ENCODE assay signal across 24 cellular contexts in genomic region chr16:82634955-82635610, GRCh38. TPM values are rescaled to one million over a fixed set of nuclear protein-coding genes. Genes with fewer than 3 reads are reported as not detected.
DNase-seq lines count a peak whose midpoint lies in the region; ATAC-seq and TF ChIP-seq lines count a peak whose summit lies in the region.
"Had no signal": no experiment of that assay in that cellular context is flagged by ENCODE, and none has a peak within 500 bp of the region (broad histone marks: within the 10 kb centered on the region; RNA-seq: fewer than 3 reads in every experiment).

No MANE protein-coding gene starts in this region.

- H3K4me3 Mint-ChIP-seq in stimulated activated effector memory CD8-positive, alpha-beta T cell treated with anti-CD3 and anti-CD28 coated beads, Interleukin-12 subunit alpha, Interleukin-12 subunit beta, amount 100 ng/mL, for 72 hours, result no peak overlapping the region
- H3K4me3 Mint-ChIP-seq: endodermal cell; H9; neural progenitor cell; stimulated activated naive CD8-positive, alpha-beta T cell treated with anti-CD3 and anti-CD28 coated beads, Interleukin-15, Interleukin-2, amounts not matched to agents 100 ng/mL and 50 ng/mL, for 24 hours had no signal

- H3K36me3 Mint-ChIP-seq in stimulated activated effector memory CD8-positive, alpha-beta T cell treated with anti-CD3 and anti-CD28 coated beads, Interleukin-12 subunit alpha, Interleukin-12 subunit beta, amount 100 ng/mL, for 72 hours, result no peaks in the 10 kb centered on the region
- H3K36me3 Mint-ChIP-seq: neural progenitor cell had no signal

- no peaks in the 10 kb centered on the region for H3K36me3 ChIP-seq in SK-N-SH (replicated peaks in 1 of 2; ENCODE audit: control insufficient read depth in 1 of 2, insufficient read depth in 2 of 2, low read length in 1 of 2)
- H3K36me3 ChIP-seq in SJSA1, result peaks cover 20% of the 10 kb centered on the region
- H3K36me3 ChIP-seq: BE2C, neural progenitor cell, WERI-Rb-1 had no signal

- CTCF ChIA-PET in SK-N-SH (lab: Yijun Ruan, JAX), result interaction anchor here (2.4 kb wide), 1 partner anchor 371 kb away, joined by 8 read pairs; no protein-coding TSS in a partner anchor

- TF ChIP-seq POLR2A in lower leg skin (IDR thresholded peaks at IDR 0.05), result no peak

- H3K4me1 Mint-ChIP-seq in stimulated activated effector memory CD8-positive, alpha-beta T cell treated with anti-CD3 and anti-CD28 coated beads, Interleukin-12 subunit alpha, Interleukin-12 subunit beta, amount 100 ng/mL, for 72 hours, result peaks cover 15% of the 10 kb centered on the region

- no peak overlapping the region for H2AFZ ChIP-seq in SK-N-SH (ENCODE audit: low read depth)
- H2AFZ ChIP-seq: neural progenitor cell had no signal

- H3F3A ChIP-seq in SK-N-SH (replicated peaks; ENCODE audit: insufficient read depth), result peaks cover 31% of the 10 kb centered on the region

- POLR2A ChIA-PET in SK-N-SH (lab: Yijun Ruan, JAX), result no interaction called here

- DNase-seq in SK-N-SH, result no peak
- no peak for DNase-seq in SJSA1 (ENCODE audit: low read depth in 1 of 2, low spot score in 2 of 2)
- DNase-seq in foreskin keratinocyte, result no peak
- DNase-seq in stimulated activated effector memory CD8-positive, alpha-beta T cell treated with anti-CD3 and anti-CD28 coated beads, Interleukin-12 subunit alpha, Interleukin-12 subunit beta, amount 100 ng/mL, for 72 hours (ENCODE audit: low spot score in 2 of 2), result no peak
- no peak for DNase-seq in lower leg skin (ENCODE audit: low spot score in 2 of 2)
- no peak for DNase-seq in NCI-H2081 treated with DMSO at 0.1 percent for 48 hours (lab: John Stamatoyannopoulos, UW)
- DNase-seq: activated CD8-positive, alpha-beta memory T cell treated with anti-CD3 and anti-CD28 coated beads for 24 hours; BE2C; Caco-2; endodermal cell; H9; kidney glomerular epithelial cell; midbrain; MV-4-11; NCI-H2029; NCI-H446 treated with DMSO at 0.1 percent for 48 hours; RPMI8226; WERI-Rb-1 had no signal

- H3K27me3 ChIP-seq in SK-N-SH (ENCODE audit: insufficient read depth), result no peaks in the 10 kb centered on the region
- no peaks in the 10 kb centered on the region for H3K27me3 ChIP-seq in SJSA1 (replicated peaks)
- no peaks in the 10 kb centered on the region for H3K27me3 ChIP-seq in foreskin keratinocyte
- H3K27me3 ChIP-seq: BE2C, neural progenitor cell had no signal

- H4K20me1 ChIP-seq in SK-N-SH (ENCODE audit: insufficient read depth), result no peaks in the 10 kb centered on the region

- peak overlapping the region; percentile 60 to 94; a peak in 3 of 4 replicates for H3K27ac ChIP-seq in SK-N-SH (ENCODE audit: low read depth in 2 of 2, low read length in 1 of 2)
- peak overlapping the region; percentile 90 for H3K27ac ChIP-seq in SJSA1
- peak overlapping the region; percentile 79 for H3K27ac ChIP-seq in foreskin keratinocyte
- H3K27ac ChIP-seq: 22Rv1, neural progenitor cell, WERI-Rb-1 had no signal

- TF ChIP-seq EP300 in SK-N-SH (IDR thresholded peaks at IDR 0.05; ENCODE audit: borderline replicate concordance in 1 of 2, low read depth in 1 of 2, low read length in 1 of 2), result no peak

- TF ChIP-seq RAD21 in SK-N-SH (IDR thresholded peaks at IDR 0.05; ENCODE audit: low read length), result no peak

- no peak for TF ChIP-seq CTCF in SK-N-SH (IDR thresholded peaks at IDR 0.05)
- no peak for TF ChIP-seq CTCF in foreskin keratinocyte (conservative IDR thresholded peaks at IDR 0.05)
- TF ChIP-seq CTCF in lower leg skin (IDR thresholded peaks at IDR 0.05), result no peak

- H3K4me3 ChIP-seq in SK-N-SH (ENCODE audit: low read depth in 2 of 2, low read length in 1 of 2) (no peak overlapping the region), SJSA1 (no peak overlapping the region), lower leg skin (ENCODE audit: low read depth, poor library complexity, severe bottlenecking) (no peak overlapping the region)
- H3K4me3 ChIP-seq: neural progenitor cell had no signal

- WGBS in SK-N-SH (ENCODE audit: low lambda C conversion rate), result 73% methylated on average over 2 of the region's 2 CpGs
- 52 to 58% methylated on average over 2 of the region's 2 CpGs for WGBS in lower leg skin, 2 donors

- peaks cover 73% of the 10 kb centered on the region for H3K79me2 ChIP-seq in SK-N-SH (ENCODE audit: insufficient read depth)

- H3K4me2 ChIP-seq in SK-N-SH, result peak overlapping the region; percentile 59; the same call in 1 of the 2 replicates
- H3K4me2 ChIP-seq: neural progenitor cell had no signal

- no peaks in the 10 kb centered on the region for H3K9me2 ChIP-seq in SK-N-SH

- H3K9me3 Mint-ChIP-seq in stimulated activated effector memory CD8-positive, alpha-beta T cell treated with anti-CD3 and anti-CD28 coated beads, Interleukin-12 subunit alpha, Interleukin-12 subunit beta, amount 100 ng/mL, for 72 hours, result no peaks in the 10 kb centered on the region
- H3K9me3 Mint-ChIP-seq: stimulated activated naive CD8-positive, alpha-beta T cell treated with anti-CD3 and anti-CD28 coated beads, Interleukin-15, Interleukin-2, amounts not matched to agents 100 ng/mL and 50 ng/mL, for 24 hours had no signal

- H3K9me3 ChIP-seq in SK-N-SH, result no peaks in the 10 kb centered on the region
- no peaks in the 10 kb centered on the region for H3K9me3 ChIP-seq in SJSA1 (replicated peaks)
- H3K9me3 ChIP-seq: Caco-2 had no signal

- ATAC-seq in SK-N-SH treated with all-trans-retinoic acid at 6 μM for 48 hours (no peak), foreskin keratinocyte (no peak), HG03521 (IDR thresholded peaks at IDR 0.05; ENCODE audit: unreplicated experiment) (no peak)
- peak; percentile 80 for ATAC-seq in stimulated activated effector memory CD8-positive, alpha-beta T cell treated with anti-CD3 and anti-CD28 coated beads, Interleukin-12 subunit alpha, Interleukin-12 subunit beta, amount 100 ng/mL, for 72 hours

- H3K4me1 ChIP-seq in SK-N-SH (ENCODE audit: control insufficient read depth in 1 of 2, insufficient read depth in 2 of 2, low read depth in 1 of 2, low read length in 1 of 2) (peaks cover 0 to 32% of the 10 kb centered on the region in 2 experiments; a peak in 3 of 4 replicates), SJSA1 (replicated peaks) (peaks cover 77% of the 10 kb centered on the region), foreskin keratinocyte (peaks cover 74% of the 10 kb centered on the region)
- H3K4me1 ChIP-seq: BE2C had no signal

- H3K9ac ChIP-seq in SK-N-SH, result peak overlapping the region; percentile 61
- H3K9ac ChIP-seq: neural progenitor cell had no signal

- intact Hi-C loops in lower leg skin (cut with DNase I; ENCODE audit: low total_unique reads), result no loop called here

- peak overlapping the region; percentile 12 for H3K27ac Mint-ChIP-seq in stimulated activated effector memory CD8-positive, alpha-beta T cell treated with anti-CD3 and anti-CD28 coated beads, Interleukin-12 subunit alpha, Interleukin-12 subunit beta, amount 100 ng/mL, for 72 hours
- H3K27ac Mint-ChIP-seq: endodermal cell; H9; neural progenitor cell; stimulated activated naive CD8-positive, alpha-beta T cell treated with anti-CD3 and anti-CD28 coated beads, Interleukin-15, Interleukin-2, amounts not matched to agents 100 ng/mL and 50 ng/mL, for 24 hours had no signal

TF ChIP-seq in SK-N-SH, 30 proteins besides CTCF, POLR2A, EP300 and RAD21:
- no peak for TF ChIP-seq EZH2phosphoT487 (IDR thresholded peaks at IDR 0.05; ENCODE audit: borderline replicate concordance, low read depth)

TF ChIP-seq in SK-N-SH treated with all-trans-retinoic acid at 6 μM for 48 hours, 23 proteins besides CTCF, POLR2A, EP300 and RAD21 (continues in another document):
- TF ChIP-seq, protein P1, sequence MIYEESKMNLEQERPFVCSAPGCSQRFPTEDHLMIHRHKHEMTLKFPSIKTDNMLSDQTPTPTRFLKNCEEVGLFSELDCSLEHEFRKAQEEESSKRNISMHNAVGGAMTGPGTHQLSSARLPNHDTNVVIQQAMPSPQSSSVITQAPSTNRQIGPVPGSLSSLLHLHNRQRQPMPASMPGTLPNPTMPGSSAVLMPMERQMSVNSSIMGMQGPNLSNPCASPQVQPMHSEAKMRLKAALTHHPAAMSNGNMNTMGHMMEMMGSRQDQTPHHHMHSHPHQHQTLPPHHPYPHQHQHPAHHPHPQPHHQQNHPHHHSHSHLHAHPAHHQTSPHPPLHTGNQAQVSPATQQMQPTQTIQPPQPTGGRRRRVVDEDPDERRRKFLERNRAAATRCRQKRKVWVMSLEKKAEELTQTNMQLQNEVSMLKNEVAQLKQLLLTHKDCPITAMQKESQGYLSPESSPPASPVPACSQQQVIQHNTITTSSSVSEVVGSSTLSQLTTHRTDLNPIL (CRISPR knock-in tag; IDR thresholded peaks at IDR 0.05; ENCODE audit: low read depth), result no peak
- TF ChIP-seq ESRRG (CRISPR knock-in tag; IDR thresholded peaks at IDR 0.05) (no peak), ARNTL (CRISPR knock-in tag; IDR thresholded peaks at IDR 0.05; ENCODE audit: borderline replicate concordance, low read depth) (no peak), ZC3H10 (CRISPR knock-in tag; IDR thresholded peaks at IDR 0.05) (no peak), PPARA (CRISPR knock-in tag; IDR thresholded peaks at IDR 0.05; ENCODE audit: borderline replicate concordance) (no peak), OSR1 (CRISPR knock-in tag; IDR thresholded peaks at IDR 0.05) (no peak)

RNA-seq across cellular contexts. Expression of gene CDH13, which starts 8.3 kb away (rescaled TPM):
- polyA plus RNA-seq in SK-N-SH (2012; rRNA removed) (93.0 and 107 TPM in 2 replicates), foreskin keratinocyte (19.7 and 27.3 TPM in 2 replicates)
- polyA plus RNA-seq in SK-N-SH (2012; cell fraction: cytosol; rRNA removed), result 68.6 and 78.0 TPM in 2 replicates
- polyA plus RNA-seq in SK-N-SH (2012; cell fraction: nucleus; rRNA removed), result 53.7 and 78.7 TPM in 2 replicates
- 60.7 and 62.5 TPM in 2 replicates for total RNA-seq in SJSA1 (2014; rRNA removed; shearing (Covaris generic))
- total RNA-seq in foreskin keratinocyte (88.5 and 93.3 TPM in 2 replicates), lower leg skin (100 to 1,000 TPM; 102 to 246 (median 155) TPM)
- total RNA-seq: T-helper 1 cell treated with Interleukin-12 subunit alpha and Interleukin-12 subunit beta and Interleukin-4 antibody, amounts not matched to agents 30 ng/mL and 1 ng/mL, for 36 hours had no signal
